ENCODE assay signal across 8 cellular contexts in genomic region chr18:14415806-14416205, GRCh38.
DNase-seq lines count a peak whose midpoint lies in the region; ATAC-seq and TF ChIP-seq lines count a peak whose summit lies in the region.
"Not testable (repeated sequence)": the region's sequence is repeated elsewhere in the genome, so short reads cannot be mapped to it uniquely, and the experiment has no call there.

No MANE protein-coding gene starts in this region.

- not testable (repeated sequence) for H3K9me3 Mint-ChIP-seq in CD14-positive monocyte; activated CD4-positive, alpha-beta memory T cell treated with anti-CD3 and anti-CD28 coated beads, Interleukin-2, amount 10 ng/mL, durations not matched to agents 7 days and 5 days; activated naive CD8-positive, alpha-beta T cell (ENCODE audit: low read depth); naive thymus-derived CD8-positive, alpha-beta T cell
- H3K9me3 Mint-ChIP-seq in HFFc6 = peaks cover 16% of the 10 kb centered on the region

- H3K4me3 Mint-ChIP-seq in CD14-positive monocyte; HFFc6; activated CD4-positive, alpha-beta memory T cell treated with anti-CD3 and anti-CD28 coated beads, Interleukin-2, amount 10 ng/mL, durations not matched to agents 7 days and 5 days: not testable (repeated sequence)
- H3K4me3 Mint-ChIP-seq in activated naive CD8-positive, alpha-beta T cell = peak overlapping the region; percentile 59
- H3K4me3 Mint-ChIP-seq in naive thymus-derived CD8-positive, alpha-beta T cell = peak overlapping the region; percentile 30 to 62 (median 45)

- CTCF ChIA-PET in activated CD4-positive, alpha-beta memory T cell treated with anti-CD3 and anti-CD28 coated beads, Interleukin-2, amount 10 ng/mL, durations not matched to agents 7 days and 5 days (lab: Charles Lee) = interaction anchor here (1.0 to 1.3 kb wide), 2 partner anchors 42 to 236 kb away, joined by 3 to 4 read pairs; no protein-coding TSS in a partner anchor

- not testable (repeated sequence) for H3K27ac Mint-ChIP-seq in CD14-positive monocyte; HFFc6; activated CD4-positive, alpha-beta memory T cell treated with anti-CD3 and anti-CD28 coated beads, Interleukin-2, amount 10 ng/mL, durations not matched to agents 7 days and 5 days; activated naive CD8-positive, alpha-beta T cell; naive thymus-derived CD8-positive, alpha-beta T cell

- H3K4me1 Mint-ChIP-seq in CD14-positive monocyte; HFFc6 (ENCODE audit: low read depth); activated CD4-positive, alpha-beta memory T cell treated with anti-CD3 and anti-CD28 coated beads, Interleukin-2, amount 10 ng/mL, durations not matched to agents 7 days and 5 days; activated naive CD8-positive, alpha-beta T cell (ENCODE audit: low read depth); naive thymus-derived CD8-positive, alpha-beta T cell: not testable (repeated sequence)

- peak; percentile 20 for TF ChIP-seq CTCF in CD14-positive monocyte (IDR thresholded peaks at IDR 0.05)
- TF ChIP-seq CTCF in HFFc6 (IDR thresholded peaks at IDR 0.05) = peak; percentile 36; the same call in 1 of the 2 replicates

- intact Hi-C loops in CD14-positive monocyte (cut with micrococcal nuclease) = not testable (repeated sequence)

- not testable (repeated sequence) for DNase-seq in CD14-positive monocyte (ENCODE audit: low spot score); HFFc6
- peak; percentile 50 for DNase-seq in OCI-M1 (lab: John Stamatoyannopoulos, UW)
- peak; percentile 50 for DNase-seq in activated CD4-positive, alpha-beta memory T cell treated with anti-CD3 and anti-CD28 coated beads, Interleukin-2, amount 10 ng/mL, durations not matched to agents 7 days and 5 days
- peak; percentile 4 for DNase-seq in foreskin melanocyte
- peak in 7 of 10 donors; percentile 14 to 49 (median 28) for DNase-seq in naive thymus-derived CD8-positive, alpha-beta T cell
- peak in 2 of 3 donors; percentile 10 to 18 for DNase-seq in stimulated activated CD4-positive, alpha-beta T cell treated with anti-CD3 and anti-CD28 coated beads, TNF-alpha, amount 100 ng/mL, for 48 hours (ENCODE audit: low read depth in 3 of 3)

- not testable (repeated sequence) for H3K36me3 Mint-ChIP-seq in CD14-positive monocyte; HFFc6 (ENCODE audit: low read depth); activated CD4-positive, alpha-beta memory T cell treated with anti-CD3 and anti-CD28 coated beads, Interleukin-2, amount 10 ng/mL, durations not matched to agents 7 days and 5 days (ENCODE audit: low read depth); activated naive CD8-positive, alpha-beta T cell; naive thymus-derived CD8-positive, alpha-beta T cell

- POLR2A ChIA-PET in activated CD4-positive, alpha-beta memory T cell treated with anti-CD3 and anti-CD28 coated beads, Interleukin-2, amount 10 ng/mL, durations not matched to agents 7 days and 5 days (lab: Charles Lee); naive thymus-derived CD8-positive, alpha-beta T cell (lab: Charles Lee): not testable (repeated sequence)

- ATAC-seq in naive thymus-derived CD8-positive, alpha-beta T cell = not testable (repeated sequence)

- H3K27me3 Mint-ChIP-seq in CD14-positive monocyte (ENCODE audit: low read depth in 3 of 3); HFFc6 (ENCODE audit: insufficient read depth); activated naive CD8-positive, alpha-beta T cell: not testable (repeated sequence)
- peaks cover 11% of the 10 kb centered on the region for H3K27me3 Mint-ChIP-seq in activated CD4-positive, alpha-beta memory T cell treated with anti-CD3 and anti-CD28 coated beads, Interleukin-2, amount 10 ng/mL, durations not matched to agents 7 days and 5 days
- peaks cover 3 to 15% (median 4%) of the 10 kb centered on the region in 5 donors for H3K27me3 Mint-ChIP-seq in naive thymus-derived CD8-positive, alpha-beta T cell
